9 cellular contexts compared by ENCODE assay signal in the genomic region with DNA sequence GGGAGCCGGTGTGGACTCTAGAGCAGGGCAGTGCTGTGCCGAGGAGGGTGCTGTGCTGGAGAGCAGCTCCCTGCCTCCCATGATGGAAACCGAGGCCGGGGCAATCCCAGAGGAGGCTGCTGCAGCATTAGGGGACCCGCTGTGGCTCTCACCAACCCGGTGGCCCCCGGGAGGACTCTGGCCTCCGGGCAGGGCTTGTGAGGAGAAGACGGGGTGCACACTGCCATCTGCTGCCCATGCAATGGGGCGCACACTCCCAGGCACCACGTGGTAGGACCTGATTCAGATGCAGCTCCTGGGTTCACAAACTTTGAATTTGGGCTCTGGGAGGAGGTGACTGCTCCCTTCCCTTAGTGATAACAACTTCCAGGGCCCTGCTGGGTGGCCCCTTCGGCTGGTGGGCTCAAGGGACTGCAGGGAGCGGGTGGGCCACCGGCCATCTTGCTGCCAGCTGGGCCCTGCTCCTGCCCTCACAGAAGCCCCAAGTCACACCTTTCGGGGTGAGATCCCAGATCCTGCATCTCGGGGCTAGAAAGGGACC.
A peak's percentile ranks its signal among the peaks of the same experiment; 100 is the strongest.
DNase-seq lines count a peak whose midpoint lies in the region; FAIRE-seq and TF ChIP-seq lines count a peak whose summit lies in the region.
"Had no signal": no experiment of that assay in that cellular context is flagged by ENCODE, and none has a peak within 500 bp of the region (broad histone marks: within the 10 kb centered on the region; RNA-seq: fewer than 3 reads in every experiment).

No MANE protein-coding gene starts in this region.

- H2AFZ ChIP-seq in parathyroid adenoma: peak overlapping the region; percentile 50

- DNase-seq in GM10266 (ENCODE audit: extremely low spot score) (no peak), LNCaP clone FGC (ENCODE audit: low read depth) (no peak), chondrocyte (ENCODE audit: low spot score) (peak; percentile 67), NCI-H748 (lab: John Stamatoyannopoulos, UW; ENCODE audit: unreplicated experiment) (no peak), frontal cortex (ENCODE audit: low spot score in 2 of 2) (no peak)
- no peak for DNase-seq in effector CD4-positive, alpha-beta T cell
- DNase-seq: immature natural killer cell, NCI-H2029 had no signal

- FAIRE-seq in frontal cortex (lab: Jason Lieb, UNC): no peak

- no peaks in the 10 kb centered on the region for H3K36me3 ChIP-seq in parathyroid adenoma (ENCODE audit: control insufficient read depth, insufficient read depth, low read length)

- no peaks in the 10 kb centered on the region for H3K9me3 Mint-ChIP-seq in chondrocyte (ENCODE audit: low read depth)
- H3K9me3 Mint-ChIP-seq: immature natural killer cell had no signal

- H3K27me3 Mint-ChIP-seq in chondrocyte (ENCODE audit: low read depth): peaks cover 5% of the 10 kb centered on the region

- H3K4me3 ChIP-seq in LNCaP clone FGC (ENCODE audit: low read depth, low read length): no peak overlapping the region
- H3K4me3 ChIP-seq in parathyroid adenoma (ENCODE audit: low read depth, low read length): no peak overlapping the region

- H3K4me2 ChIP-seq in parathyroid adenoma (ENCODE audit: low read length): no peak overlapping the region

- no peak overlapping the region for H3K27ac Mint-ChIP-seq in chondrocyte (ENCODE audit: unreplicated experiment)
- H3K27ac Mint-ChIP-seq: immature natural killer cell had no signal

- H3K27me3 ChIP-seq in parathyroid adenoma (ENCODE audit: control insufficient read depth, insufficient read depth, low read length): no peaks in the 10 kb centered on the region

- H3K4me3 Mint-ChIP-seq in chondrocyte (ENCODE audit: unreplicated experiment): no peak overlapping the region
- H3K4me3 Mint-ChIP-seq: immature natural killer cell had no signal

- H3K9ac ChIP-seq in parathyroid adenoma: no peak overlapping the region

- TF ChIP-seq CTCF in GM10266 (IDR thresholded peaks at IDR 0.05; ENCODE audit: control insufficient read depth, insufficient read depth, low read depth, missing control alignments) (peak; percentile 41), LNCaP clone FGC (IDR thresholded peaks at IDR 0.05; ENCODE audit: control insufficient read depth, extremely low read depth, insufficient read depth) (peak; percentile 52), chondrocyte (IDR thresholded peaks at IDR 0.05) (peak; percentile 69), parathyroid adenoma (IDR thresholded peaks at IDR 0.05) (peak; percentile 19)

- no peaks in the 10 kb centered on the region for H3K79me2 ChIP-seq in parathyroid adenoma

- peaks cover 15% of the 10 kb centered on the region for H3K4me1 Mint-ChIP-seq in chondrocyte (ENCODE audit: low read depth)
- H3K4me1 Mint-ChIP-seq: immature natural killer cell had no signal

- peaks cover 38% of the 10 kb centered on the region for H3K4me1 ChIP-seq in parathyroid adenoma

- no peaks in the 10 kb centered on the region for H3K9me3 ChIP-seq in parathyroid adenoma (ENCODE audit: control insufficient read depth, low read length)

- peak overlapping the region; percentile 89 for H3K27ac ChIP-seq in parathyroid adenoma

- no peaks in the 10 kb centered on the region for H3K36me3 Mint-ChIP-seq in chondrocyte (ENCODE audit: low read depth)
- H3K36me3 Mint-ChIP-seq: immature natural killer cell had no signal

Comparison
In these comparisons a context has a peak if more than half of its experiments do, and no peak if none do; other contexts are left out.
1. CTCF ChIP-seq: peak in every context shown above with its lines; median percentile 69 in chondrocyte; 52 in LNCaP clone FGC; 41 in GM10266; 19 in parathyroid adenoma.